39 cellular contexts compared by ENCODE assay signal in the genomic region with DNA sequence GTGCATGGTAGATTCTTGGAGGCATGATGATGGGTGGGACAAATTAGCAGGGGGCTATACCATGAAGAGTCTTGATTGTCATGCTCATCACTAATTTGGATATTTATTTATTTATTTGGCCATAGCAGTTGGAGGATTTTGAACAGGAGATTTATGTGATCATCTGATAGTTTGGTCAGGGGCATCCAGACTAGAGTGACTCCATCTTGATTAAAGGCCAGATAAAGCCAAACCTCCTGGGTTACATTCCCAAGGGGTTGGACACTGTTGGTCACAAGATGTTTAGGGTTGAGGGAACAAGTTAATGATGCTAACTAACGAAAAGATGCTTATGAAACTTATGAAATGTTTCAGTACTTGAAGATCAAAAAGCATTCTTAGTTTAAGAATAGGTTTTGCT.
"Had no signal": no experiment of that assay in that cellular context is flagged by ENCODE, and none has a peak within 500 bp of the region (broad histone marks: within the 10 kb centered on the region; RNA-seq: fewer than 3 reads in every experiment).

No MANE protein-coding gene starts in this region.

- H3K4me3 ChIP-seq: adrenal gland, ascending aorta, body of pancreas, breast epithelium, cardiac muscle cell had no signal

- H3K27ac Mint-ChIP-seq: activated naive CD4-positive, alpha-beta T cell treated with anti-CD3 and anti-CD28 coated beads for 36 hours; activated naive CD4-positive, alpha-beta T cell treated with anti-CD3 and anti-CD28 coated beads, Interleukin-2, amount 10 ng/mL, durations not matched to agents 7 days and 5 days; activated naive CD4-positive, alpha-beta T cell treated with anti-CD3 and anti-CD28 coated beads, Interleukin-2, amount 50 U/mL, for 24 hours; activated naive CD4-positive, alpha-beta T cell treated with anti-CD3 and anti-CD28 coated beads, Interleukin-2, amount 50 U/mL, for 72 hours; activated naive CD8-positive, alpha-beta T cell; activated naive CD8-positive, alpha-beta T cell treated with anti-CD3 and anti-CD28 coated beads for 36 hours; activated naive CD8-positive, alpha-beta T cell treated with anti-CD3 and anti-CD28 coated beads, Interleukin-2, amount 10 ng/mL, durations not matched to agents 7 days and 5 days; activated naive CD8-positive, alpha-beta T cell treated with anti-CD3 and anti-CD28 coated beads, Interleukin-2, amount 50 U/mL, for 24 hours; activated T-cell treated with anti-CD3 and anti-CD28 coated beads, Interleukin-2, amount 50 U/mL, for 24 hours; activated T-cell treated with anti-CD3 and anti-CD28 coated beads, Interleukin-2, amount 50 U/mL, for 72 hours; activated T-helper 1 cell treated with anti-CD3 and anti-CD28 coated beads, Interleukin-12 subunit alpha, Interleukin-12 subunit beta, Interleukin-2, Interleukin-4 antibody, amounts not matched to agents 30 ng/mL and 10 ng/mL and 1 ng/mL, durations not matched to agents 14 hours and 24 hours and 36 hours; activated T-helper 17 cell treated with anti-CD3 and anti-CD28 coated beads, Interleukin-2, amount 50 U/mL, for 72 hours; activated T-helper 2 cell treated with anti-CD3 and anti-CD28 coated beads, Interferon-gamma antibody, Interleukin-2, Interleukin-4, amounts not matched to agents 10 μg/mL and 5 μg/mL and 100 μg/mL, durations not matched to agents 14 hours and 24 hours and 36 hours; brain had no signal

- H3K9me3 ChIP-seq: adrenal gland, body of pancreas, breast epithelium had no signal

- ATAC-seq: activated naive CD4-positive, alpha-beta T cell treated with anti-CD3 and anti-CD28 coated beads, Interleukin-2, amount 50 U/mL, for 72 hours; activated naive CD8-positive, alpha-beta T cell treated with anti-CD3 and anti-CD28 coated beads, Interleukin-2, amount 50 U/mL, for 24 hours; activated T-cell treated with anti-CD3 and anti-CD28 coated beads, Interleukin-2, amount 50 U/mL, for 4 hours; activated T-cell treated with anti-CD3 and anti-CD28 coated beads, Interleukin-2, amount 50 U/mL, for 72 hours; activated T-helper 17 cell treated with anti-CD3 and anti-CD28 coated beads, Interleukin-2, amount 50 U/mL, for 72 hours; body of pancreas had no signal

- H3K36me3 ChIP-seq: adrenal gland, ascending aorta, brain microvascular endothelial cell, breast epithelium, cardiac muscle cell had no signal

- H3K4me1 ChIP-seq: breast epithelium had no signal

- H3K27me3 ChIP-seq: adrenal gland, ascending aorta, body of pancreas, brain microvascular endothelial cell, breast epithelium, cardiac muscle cell had no signal

- DNase-seq: activated effector memory CD4-positive, alpha-beta T cell treated with anti-CD3 and anti-CD28 coated beads, Interleukin-2, amount 50 U/mL, for 16 hours; activated effector memory CD4-positive, alpha-beta T cell treated with Interleukin-2 at 50 U/mL for 16 hours; activated gamma-delta T cell; activated gamma-delta T cell treated with Interleukin-2 at 50 U/mL for 16 hours; activated naive CD4-positive, alpha-beta T cell; activated naive CD4-positive, alpha-beta T cell treated with anti-CD3 and anti-CD28 coated beads for 36 hours; activated naive CD4-positive, alpha-beta T cell treated with anti-CD3 and anti-CD28 coated beads, Interleukin-2, amount 10 ng/mL, durations not matched to agents 7 days and 5 days; activated naive CD4-positive, alpha-beta T cell treated with anti-CD3 and anti-CD28 coated beads, Interleukin-2, amount 50 U/mL, for 16 hours; activated naive CD4-positive, alpha-beta T cell treated with Interleukin-2 at 50 U/mL for 16 hours; activated naive CD8-positive, alpha-beta T cell treated with anti-CD3 and anti-CD28 coated beads for 36 hours; activated naive CD8-positive, alpha-beta T cell treated with anti-CD3 and anti-CD28 coated beads, Interleukin-2, amount 10 ng/mL, durations not matched to agents 7 days and 5 days; activated naive CD8-positive, alpha-beta T cell treated with anti-CD3 and anti-CD28 coated beads, Interleukin-2, amount 50 U/mL, for 24 hours; activated T-cell treated with anti-CD3 and anti-CD28 coated beads, Interleukin-2, amount 50 U/mL, for 1 hour; activated T-cell treated with anti-CD3 and anti-CD28 coated beads, Interleukin-2, amount 50 U/mL, for 24 hours; activated T-cell treated with anti-CD3 and anti-CD28 coated beads, Interleukin-2, amount 50 U/mL, for 4 hours; activated T-cell treated with anti-CD3 and anti-CD28 coated beads, Interleukin-2, amount 50 U/mL, for 72 hours; adrenal gland; amniotic stem cell; amygdala; anterior cingulate cortex; aorta; body of pancreas; brain microvascular endothelial cell; caudate nucleus; central memory CD4-positive, alpha-beta T cell; cerebellar nuclear complex had no signal

- H3K27ac ChIP-seq: adrenal gland, ascending aorta, body of pancreas, brain microvascular endothelial cell, breast epithelium, cardiac muscle cell had no signal

- H3K9me3 Mint-ChIP-seq: activated naive CD4-positive, alpha-beta T cell treated with anti-CD3 and anti-CD28 coated beads, Interleukin-2, amount 10 ng/mL, durations not matched to agents 7 days and 5 days; activated T-helper 1 cell treated with anti-CD3 and anti-CD28 coated beads, Interleukin-12 subunit alpha, Interleukin-12 subunit beta, Interleukin-2, Interleukin-4 antibody, amounts not matched to agents 30 ng/mL and 10 ng/mL and 1 ng/mL, durations not matched to agents 14 hours and 24 hours and 36 hours; activated T-helper 17 cell treated with anti-CD3 and anti-CD28 coated beads, Interleukin-2, amount 50 U/mL, for 72 hours; central memory CD8-positive, alpha-beta T cell had no signal

- H3K4me1 Mint-ChIP-seq: activated naive CD4-positive, alpha-beta T cell treated with anti-CD3 and anti-CD28 coated beads, Interleukin-2, amount 10 ng/mL, durations not matched to agents 7 days and 5 days; activated naive CD4-positive, alpha-beta T cell treated with anti-CD3 and anti-CD28 coated beads, Interleukin-2, amount 50 U/mL, for 24 hours; activated naive CD8-positive, alpha-beta T cell treated with anti-CD3 and anti-CD28 coated beads for 36 hours; activated naive CD8-positive, alpha-beta T cell treated with anti-CD3 and anti-CD28 coated beads, Interleukin-2, amount 10 ng/mL, durations not matched to agents 7 days and 5 days; activated naive CD8-positive, alpha-beta T cell treated with anti-CD3 and anti-CD28 coated beads, Interleukin-2, amount 50 U/mL, for 24 hours; activated T-helper 17 cell treated with anti-CD3 and anti-CD28 coated beads, Interleukin-2, amount 50 U/mL, for 72 hours; brain; central memory CD8-positive, alpha-beta T cell had no signal

- H3K27me3 Mint-ChIP-seq: activated naive CD4-positive, alpha-beta T cell treated with anti-CD3 and anti-CD28 coated beads, Interleukin-2, amount 10 ng/mL, durations not matched to agents 7 days and 5 days; activated naive CD8-positive, alpha-beta T cell; activated naive CD8-positive, alpha-beta T cell treated with anti-CD3 and anti-CD28 coated beads for 36 hours; activated naive CD8-positive, alpha-beta T cell treated with anti-CD3 and anti-CD28 coated beads, Interleukin-2, amount 10 ng/mL, durations not matched to agents 7 days and 5 days; activated naive CD8-positive, alpha-beta T cell treated with anti-CD3 and anti-CD28 coated beads, Interleukin-2, amount 50 U/mL, for 24 hours; activated T-cell treated with anti-CD3 and anti-CD28 coated beads, Interleukin-2, amount 50 U/mL, for 24 hours; activated T-helper 17 cell treated with anti-CD3 and anti-CD28 coated beads, Interleukin-2, amount 50 U/mL, for 72 hours; brain; central memory CD8-positive, alpha-beta T cell had no signal

- H3K4me3 Mint-ChIP-seq: activated naive CD4-positive, alpha-beta T cell treated with anti-CD3 and anti-CD28 coated beads for 36 hours; activated naive CD4-positive, alpha-beta T cell treated with anti-CD3 and anti-CD28 coated beads, Interleukin-2, amount 10 ng/mL, durations not matched to agents 7 days and 5 days; activated naive CD4-positive, alpha-beta T cell treated with anti-CD3 and anti-CD28 coated beads, Interleukin-2, amount 50 U/mL, for 24 hours; activated naive CD8-positive, alpha-beta T cell; activated naive CD8-positive, alpha-beta T cell treated with anti-CD3 and anti-CD28 coated beads for 36 hours; activated naive CD8-positive, alpha-beta T cell treated with anti-CD3 and anti-CD28 coated beads, Interleukin-2, amount 10 ng/mL, durations not matched to agents 7 days and 5 days; activated naive CD8-positive, alpha-beta T cell treated with anti-CD3 and anti-CD28 coated beads, Interleukin-2, amount 50 U/mL, for 24 hours; activated T-cell treated with anti-CD3 and anti-CD28 coated beads, Interleukin-2, amount 50 U/mL, for 24 hours; activated T-cell treated with anti-CD3 and anti-CD28 coated beads, Interleukin-2, amount 50 U/mL, for 4 hours; activated T-cell treated with anti-CD3 and anti-CD28 coated beads, Interleukin-2, amount 50 U/mL, for 72 hours; activated T-helper 1 cell treated with anti-CD3 and anti-CD28 coated beads, Interleukin-12 subunit alpha, Interleukin-12 subunit beta, Interleukin-2, Interleukin-4 antibody, amounts not matched to agents 30 ng/mL and 10 ng/mL and 1 ng/mL, durations not matched to agents 14 hours and 24 hours and 36 hours; activated T-helper 17 cell treated with anti-CD3 and anti-CD28 coated beads, Interleukin-2, amount 50 U/mL, for 72 hours; brain; central memory CD8-positive, alpha-beta T cell had no signal

- FAIRE-seq: astrocyte, bronchial epithelial cell had no signal
